8 cellular contexts compared by ENCODE assay signal in genomic region chr4:138242830-138243149, GRCh38. TPM values are rescaled to one million over a fixed set of nuclear protein-coding genes. Genes with fewer than 3 reads are reported as not detected.
DNase-seq lines count a peak whose midpoint lies in the region; ATAC-seq and TF ChIP-seq lines count a peak whose summit lies in the region.

No MANE protein-coding gene starts in this region.

- no peaks in the 10 kb centered on the region for H3K27me3 Mint-ChIP-seq in Calu3 (ENCODE audit: unreplicated experiment)
- no peaks in the 10 kb centered on the region for H3K27me3 Mint-ChIP-seq in neural crest cell (ENCODE audit: low read depth)

- H3K4me1 Mint-ChIP-seq in Calu3 (ENCODE audit: low read depth, unreplicated experiment) (no peaks in the 10 kb centered on the region), neural crest cell (peaks cover 54% of the 10 kb centered on the region)

- CTCF ChIA-PET in Calu3 (lab: Charles Lee), result interaction anchor here (0.7 to 1.7 kb wide), 5 partner anchors 27 to 252 kb away, joined by 3 to 10 read pairs (median 4); no protein-coding TSS in a partner anchor

- TF ChIP-seq CTCF in Calu3 (IDR thresholded peaks at IDR 0.05; ENCODE audit: unreplicated experiment), result no peak
- no peak for TF ChIP-seq CTCF in choroid plexus epithelial cell (conservative IDR thresholded peaks at IDR 0.05; ENCODE audit: low read depth, low read length)
- no peak for TF ChIP-seq CTCF in neural crest cell (conservative IDR thresholded peaks at IDR 0.05)

- H3K4me1 ChIP-seq in NT2/D1 (ENCODE audit: insufficient read depth, insufficient read length), result no peaks in the 10 kb centered on the region

- H3K36me3 Mint-ChIP-seq in Calu3 (ENCODE audit: insufficient read depth, unreplicated experiment) (peaks cover 44% of the 10 kb centered on the region), neural crest cell (ENCODE audit: low read depth) (no peaks in the 10 kb centered on the region)

- DNase-seq in Calu3, result no peak
- DNase-seq in NT2/D1 (ENCODE audit: low read depth, low spot score), result no peak
- no peak for DNase-seq in choroid plexus epithelial cell (ENCODE audit: low read depth)
- no peak for DNase-seq in neural crest cell (ENCODE audit: low read depth, low spot score)
- no peak for DNase-seq in HK-2 (ENCODE audit: unreplicated experiment)
- DNase-seq in SK-N-DZ (ENCODE audit: low spot score), result no peak
- no peak for DNase-seq in NCI-H2171 treated with DMSO at 0.1 percent for 48 hours (lab: John Stamatoyannopoulos, UW)

- BruUV-seq in Calu3 (replicated peaks; lab: Mats Ljungman, UMichigan), result TSS peak; percentile 68

- no peaks in the 10 kb centered on the region for H3K36me3 ChIP-seq in NT2/D1 (ENCODE audit: insufficient read depth, insufficient read length, low read length)

- H3K9me3 ChIP-seq in NT2/D1 (ENCODE audit: insufficient read depth, low read length), result no peaks in the 10 kb centered on the region

- H3K27ac Mint-ChIP-seq in Calu3 (ENCODE audit: unreplicated experiment) (peak overlapping the region; percentile 99), neural crest cell (ENCODE audit: unreplicated experiment) (peak overlapping the region; percentile 98)

- peak overlapping the region; percentile 21 for H3K9ac ChIP-seq in NT2/D1 (ENCODE audit: insufficient read length, low read depth)

- no peaks in the 10 kb centered on the region for H3K9me3 Mint-ChIP-seq in Calu3 (ENCODE audit: low read depth, unreplicated experiment)
- H3K9me3 Mint-ChIP-seq in neural crest cell, result no peaks in the 10 kb centered on the region

- no peak for ATAC-seq in GM21447 (IDR thresholded peaks at IDR 0.05; ENCODE audit: unreplicated experiment)

- no peaks in the 10 kb centered on the region for H3K27me3 ChIP-seq in NT2/D1 (ENCODE audit: insufficient read depth, insufficient read length)

- peak overlapping the region; percentile 11 for H3K4me3 ChIP-seq in NT2/D1 (ENCODE audit: insufficient read length, low read depth)
- H3K4me3 ChIP-seq in choroid plexus epithelial cell (ENCODE audit: low read depth, low read length), result peak overlapping the region; percentile 48

- H3K4me3 Mint-ChIP-seq in Calu3 (ENCODE audit: low read depth, unreplicated experiment), result no peak overlapping the region
- peak overlapping the region; percentile 79 for H3K4me3 Mint-ChIP-seq in neural crest cell

- intact Hi-C loops in Calu3 (cut with micrococcal nuclease; ENCODE audit: unreplicated experiment), result loop anchor here (1.0 to 2.0 kb wide), 3 partner anchors 44 to 252 kb away; no protein-coding TSS in a partner anchor

RNA-seq across cellular contexts. Expression of gene SLC7A11, which starts 0.6 kb away (rescaled TPM):
- total RNA-seq in Calu3 (2022), result 37.7 and 49.4 TPM in 2 replicates
- total RNA-seq in neural crest cell, result 18.7 and 19.2 TPM in 2 replicates
- polyA plus RNA-seq in SK-N-DZ (2014; cell fraction: cytosol; rRNA removed), result 0.78 and 1.1 TPM in 2 replicates
- 0.38 and 0.59 TPM in 2 replicates for polyA plus RNA-seq in SK-N-DZ (2014; cell fraction: nucleus; rRNA removed)
